In genomic region chr17:43983196-43983514, GRCh38 we compare ENCODE assay signal across 15 cellular contexts. TPM values are rescaled to one million over a fixed set of nuclear protein-coding genes. Genes with fewer than 3 reads are reported as not detected.
DNase-seq lines count a peak whose midpoint lies in the region; ATAC-seq and TF ChIP-seq lines count a peak whose summit lies in the region.
"Had no signal": no experiment of that assay in that cellular context is flagged by ENCODE, and none has a peak within 500 bp of the region (broad histone marks: within the 10 kb centered on the region; RNA-seq: fewer than 3 reads in every experiment).

No MANE protein-coding gene starts in this region.

- peaks cover 5% of the 10 kb centered on the region for H3K4me1 Mint-ChIP-seq in activated T-cell treated with anti-CD3 and anti-CD28 coated beads, Interleukin-2, amount 50 U/mL, for 24 hours (ENCODE audit: low read depth)

- 30 to 43% methylated on average over 5 of the region's 5 CpGs for WGBS in thyroid gland, 2 donors

- peak; percentile 32 for DNase-seq in activated T-cell treated with anti-CD3 and anti-CD28 coated beads, Interleukin-2, amount 50 U/mL, for 24 hours
- DNase-seq in activated T-cell treated with anti-CD3 and anti-CD28 coated beads, Interleukin-2, amount 50 U/mL, for 48 hours = no peak
- DNase-seq in thyroid gland = no peak
- DNase-seq in NCI-H1417 (lab: John Stamatoyannopoulos, UW) = no peak
- DNase-seq: activated CD4-positive, alpha-beta T cell treated with anti-CD3 and anti-CD28 coated beads for 4 hours; esophagus squamous epithelium; NCI-H1092; PC-9 had no signal

- peaks cover 6 to 12% of the 10 kb centered on the region in 2 donors for H3K4me1 ChIP-seq in duodenal mucosa (ENCODE audit: control insufficient read depth in 1 of 2, insufficient read depth in 2 of 2, low read length in 2 of 2)
- H3K4me1 ChIP-seq in mucosa of rectum (ENCODE audit: control insufficient read depth in 2 of 2, insufficient read depth in 2 of 2, low read length in 2 of 2) = peaks cover 8 to 9% of the 10 kb centered on the region in 2 donors
- peaks cover 22 to 36% of the 10 kb centered on the region in 2 donors for H3K4me1 ChIP-seq in thyroid gland

- peaks cover 65% of the 10 kb centered on the region for H3K27me3 Mint-ChIP-seq in activated T-cell treated with anti-CD3 and anti-CD28 coated beads, Interleukin-2, amount 50 U/mL, for 24 hours

- no peak overlapping the region for H3K9ac ChIP-seq in duodenal mucosa (ENCODE audit: low read depth in 1 of 2, low read length in 2 of 2)
- no peak overlapping the region for H3K9ac ChIP-seq in mucosa of rectum (ENCODE audit: low read depth in 1 of 2, low read length in 2 of 2)

- no peak for TF ChIP-seq CTCF in thyroid gland (IDR thresholded peaks at IDR 0.05)

- H3K9me3 ChIP-seq in duodenal mucosa (ENCODE audit: control insufficient read depth in 1 of 2, low read length in 2 of 2) (no peaks in the 10 kb centered on the region), mucosa of rectum (ENCODE audit: control insufficient read depth in 2 of 2, low read length in 2 of 2) (no peaks in the 10 kb centered on the region), thyroid gland (no peaks in the 10 kb centered on the region)
- H3K9me3 ChIP-seq: esophagus squamous epithelium, transverse colon had no signal

- no peak overlapping the region for H3K27ac Mint-ChIP-seq in activated T-cell treated with anti-CD3 and anti-CD28 coated beads, Interleukin-2, amount 50 U/mL, for 24 hours

- H3K27me3 ChIP-seq in duodenal mucosa (ENCODE audit: control insufficient read depth in 1 of 2, insufficient read depth in 2 of 2, low read length in 2 of 2) (peaks cover 32 to 42% of the 10 kb centered on the region in 2 donors), mucosa of rectum (ENCODE audit: control insufficient read depth in 2 of 2, insufficient read depth in 2 of 2, low read length in 2 of 2) (peaks cover 38 to 40% of the 10 kb centered on the region in 2 donors), thyroid gland (no peaks in the 10 kb centered on the region)

- ATAC-seq in HG02642 (IDR thresholded peaks at IDR 0.05; ENCODE audit: poor library complexity, unreplicated experiment) (no peak), GM18858 (IDR thresholded peaks at IDR 0.05; ENCODE audit: unreplicated experiment) (no peak)

- H3K9me3 Mint-ChIP-seq in activated T-cell treated with anti-CD3 and anti-CD28 coated beads, Interleukin-2, amount 50 U/mL, for 24 hours = no peaks in the 10 kb centered on the region

- TF ChIP-seq POLR2A in thyroid gland (IDR thresholded peaks at IDR 0.05) = no peak

- peak overlapping the region; percentile 48 for H3K4me3 Mint-ChIP-seq in activated T-cell treated with anti-CD3 and anti-CD28 coated beads, Interleukin-2, amount 50 U/mL, for 24 hours

- H3K36me3 ChIP-seq in duodenal mucosa (ENCODE audit: control insufficient read depth in 1 of 2, insufficient read depth in 2 of 2, low read length in 2 of 2) = no peaks in the 10 kb centered on the region
- H3K36me3 ChIP-seq in mucosa of rectum (ENCODE audit: control insufficient read depth in 2 of 2, insufficient read depth in 2 of 2, low read length in 2 of 2) = no peaks in the 10 kb centered on the region
- H3K36me3 ChIP-seq in thyroid gland = no peaks in the 10 kb centered on the region
- H3K36me3 ChIP-seq: esophagus squamous epithelium, transverse colon had no signal

- H3K36me3 Mint-ChIP-seq in activated T-cell treated with anti-CD3 and anti-CD28 coated beads, Interleukin-2, amount 50 U/mL, for 24 hours (ENCODE audit: low read depth) = no peaks in the 10 kb centered on the region

- H3K4me3 ChIP-seq in duodenal mucosa (ENCODE audit: low read depth in 1 of 2, low read length in 2 of 2) = peak overlapping the region; percentile 47 to 49
- peak overlapping the region; percentile 7 to 14 for H3K4me3 ChIP-seq in mucosa of rectum (ENCODE audit: low read length in 2 of 2)
- H3K4me3 ChIP-seq in thyroid gland (replicated peaks in 1 of 3) = peak overlapping the region in 1 of 3 donors; percentile 31
- H3K4me3 ChIP-seq: PC-9 had no signal

- H3K27ac ChIP-seq in duodenal mucosa (ENCODE audit: low read depth, low read length) (no peak overlapping the region), mucosa of rectum (ENCODE audit: low read depth in 2 of 2, low read length in 2 of 2) (no peak overlapping the region), thyroid gland (peak overlapping the region in 2 of 3 donors; percentile 80 to 91)
- H3K27ac ChIP-seq: esophagus squamous epithelium, PC-9, transverse colon had no signal

- intact Hi-C loops in thyroid gland (cut with DNase I) = no loop called here

RNA-seq across cellular contexts. Expression of gene NAGS, which starts 21.3 kb away (rescaled TPM):
- total RNA-seq in thyroid gland = 10 to 100 TPM; 11.9 to 19.2 (median 14.5) TPM

RNA-seq across cellular contexts. Expression of gene PYY, which starts 29.4 kb away (rescaled TPM):
- total RNA-seq in thyroid gland = 1 to 10 TPM in 1 of 4 donors, not detected in 3; 2.2 TPM
- total RNA-seq: A172, esophagus squamous epithelium, mucosa of gallbladder, PC-9 had no signal

RNA-seq across cellular contexts. Expression of gene TMEM101, which starts 31.6 kb away (rescaled TPM):
- total RNA-seq in thyroid gland = 10 to 100 TPM; 33.6 to 56.9 (median 45.0) TPM

RNA-seq across cellular contexts. Expression of gene PPY, which starts 40.9 kb away (rescaled TPM):
- total RNA-seq in thyroid gland = not detected
- total RNA-seq: A172, esophagus squamous epithelium, mucosa of gallbladder, PC-9, transverse colon had no signal

Comparison
In these comparisons a context has a peak if more than half of its experiments do, and no peak if none do; other contexts are left out.
1. H3K27ac ChIP-seq: peak in thyroid gland (2 of 3); none in duodenal mucosa (single experiment) and mucosa of rectum (0 of 2).